In the genomic region with DNA sequence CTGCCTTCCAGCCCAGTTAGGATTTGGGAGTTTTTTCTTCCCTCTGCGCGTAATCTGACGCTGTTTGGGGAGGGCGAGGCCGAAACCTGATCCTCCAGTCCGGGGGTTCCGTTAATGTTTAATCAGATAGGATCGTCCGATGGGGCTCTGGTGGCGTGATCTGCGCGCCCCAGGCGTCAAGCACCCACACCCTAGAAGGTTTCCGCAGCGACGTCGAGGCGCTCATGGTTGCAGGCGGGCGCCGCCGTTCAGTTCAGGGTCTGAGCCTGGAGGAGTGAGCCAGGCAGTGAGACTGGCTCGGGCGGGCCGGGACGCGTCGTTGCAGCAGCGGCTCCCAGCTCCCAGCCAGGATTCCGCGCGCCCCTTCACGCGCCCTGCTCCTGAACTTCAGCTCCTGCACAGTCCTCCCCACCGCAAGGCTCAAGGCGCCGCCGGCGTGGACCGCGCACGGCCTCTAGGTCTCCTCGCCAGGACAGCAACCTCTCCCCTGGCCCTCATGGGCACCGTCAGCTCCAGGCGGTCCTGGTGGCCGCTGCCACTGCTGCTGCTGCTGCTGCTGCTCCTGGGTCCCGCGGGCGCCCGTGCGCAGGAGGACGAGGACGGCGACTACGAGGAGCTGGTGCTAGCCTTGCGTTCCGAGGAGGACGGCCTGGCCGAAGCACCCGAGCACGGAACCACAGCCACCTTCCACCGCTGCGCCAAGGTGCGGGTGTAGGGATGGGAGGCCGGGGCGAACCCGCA, we compare ENCODE assay signal across 1 cellular context.
TF ChIP-seq lines count a peak whose summit lies in the region.

Gene PCSK9 (plus strand): TSS at position 207 of the 741 bp plus-strand sequence. CDS start 290 bp downstream, at position 497.

TF ChIP-seq in HepG2, 621 proteins besides CTCF, POLR2A, EP300 and RAD21 (continued from another document and continues in another):
- TF ChIP-seq FOXK1 (CRISPR knock-in tag; IDR thresholded peaks at IDR 0.05; ENCODE audit: borderline replicate concordance, low read depth) (peak; percentile 27; the same call in 1 of the 2 replicates), ZNF790 (CRISPR knock-in tag; IDR thresholded peaks at IDR 0.05; ENCODE audit: borderline replicate concordance) (peak; percentile 80; the same call in 1 of the 2 replicates), ZNF569 (CRISPR knock-in tag; IDR thresholded peaks at IDR 0.05; ENCODE audit: borderline replicate concordance) (no peak), PCBP2 (optimal IDR thresholded peaks at IDR 0.05; ENCODE audit: low read depth, low read length, poor library complexity, severe bottlenecking) (no peak), ZNF383 (CRISPR knock-in tag; IDR thresholded peaks at IDR 0.05; ENCODE audit: borderline replicate concordance) (no peak), SYNCRIP (IDR thresholded peaks at IDR 0.05; ENCODE audit: insufficient read depth, low read depth, low read length) (no peak), ZNF180 (CRISPR knock-in tag; IDR thresholded peaks at IDR 0.05; ENCODE audit: borderline replicate concordance, low read depth) (no peak), KLF12 (CRISPR knock-in tag; IDR thresholded peaks at IDR 0.05; ENCODE audit: borderline replicate concordance) (peak; percentile 67; the same call in 1 of the 2 replicates), ZNF253 (CRISPR knock-in tag; IDR thresholded peaks at IDR 0.05; ENCODE audit: borderline replicate concordance) (peak; percentile 87), PBX3 (CRISPR knock-in tag; IDR thresholded peaks at IDR 0.05; ENCODE audit: borderline replicate concordance) (no peak), RAD51 (IDR thresholded peaks at IDR 0.05; ENCODE audit: borderline replicate concordance) (no peak), POLR2G (IDR thresholded peaks at IDR 0.05; ENCODE audit: low read depth, low read length) (peak; percentile 87), SRSF9 (IDR thresholded peaks at IDR 0.05; ENCODE audit: borderline replicate concordance, insufficient read depth, low read depth, low read length, poor library complexity, severe bottlenecking) (no peak), ZNF605 (CRISPR knock-in tag; IDR thresholded peaks at IDR 0.05) (peak; percentile 92), MXD3 (CRISPR knock-in tag; IDR thresholded peaks at IDR 0.05) (peak; percentile 91; the same call in 1 of the 2 replicates), PRMT3 (CRISPR knock-in tag; IDR thresholded peaks at IDR 0.05; ENCODE audit: borderline replicate concordance, low read depth) (no peak), FOXC1 (CRISPR knock-in tag; IDR thresholded peaks at IDR 0.05; ENCODE audit: borderline replicate concordance) (peak; percentile 86; the same call in 1 of the 2 replicates), ZNF138 (CRISPR knock-in tag; IDR thresholded peaks at IDR 0.05; ENCODE audit: low read depth) (peak; percentile 57; the same call in 1 of the 2 replicates), CBFB (CRISPR knock-in tag; IDR thresholded peaks at IDR 0.05) (0 out of 2 replicates have a peak, but pooled peaks have one; percentile 50), RBFOX2 (IDR thresholded peaks at IDR 0.05; ENCODE audit: low read depth, low read length) (peak; percentile 79), ZSCAN22 (CRISPR knock-in tag; IDR thresholded peaks at IDR 0.05) (no peak), BORCS8-MEF2B (CRISPR knock-in tag; IDR thresholded peaks at IDR 0.05) (peak; percentile 99), ZNF615 (CRISPR knock-in tag; IDR thresholded peaks at IDR 0.05; ENCODE audit: borderline replicate concordance) (peak; percentile 85; the same call in 1 of the 2 replicates), AFF4 (CRISPR knock-in tag; IDR thresholded peaks at IDR 0.05) (no peak), U2AF2 (IDR thresholded peaks at IDR 0.05; ENCODE audit: low read depth, low read length) (no peak), ETS1 (CRISPR knock-in tag; IDR thresholded peaks at IDR 0.05) (no peak), STAT6 (CRISPR knock-in tag; IDR thresholded peaks at IDR 0.05; ENCODE audit: borderline replicate concordance) (no peak), DBP (CRISPR knock-in tag; IDR thresholded peaks at IDR 0.05; ENCODE audit: not compliant biosample characterization) (no peak), NFKBIZ (CRISPR knock-in tag; IDR thresholded peaks at IDR 0.05) (no peak), CBX1 (IDR thresholded peaks at IDR 0.05; ENCODE audit: low read depth) (no peak), CEBPZ (IDR thresholded peaks at IDR 0.05; ENCODE audit: low read length) (no peak), RXRA (CRISPR knock-in tag; IDR thresholded peaks at IDR 0.05) (no peak)
- TF ChIP-seq, protein P1, sequence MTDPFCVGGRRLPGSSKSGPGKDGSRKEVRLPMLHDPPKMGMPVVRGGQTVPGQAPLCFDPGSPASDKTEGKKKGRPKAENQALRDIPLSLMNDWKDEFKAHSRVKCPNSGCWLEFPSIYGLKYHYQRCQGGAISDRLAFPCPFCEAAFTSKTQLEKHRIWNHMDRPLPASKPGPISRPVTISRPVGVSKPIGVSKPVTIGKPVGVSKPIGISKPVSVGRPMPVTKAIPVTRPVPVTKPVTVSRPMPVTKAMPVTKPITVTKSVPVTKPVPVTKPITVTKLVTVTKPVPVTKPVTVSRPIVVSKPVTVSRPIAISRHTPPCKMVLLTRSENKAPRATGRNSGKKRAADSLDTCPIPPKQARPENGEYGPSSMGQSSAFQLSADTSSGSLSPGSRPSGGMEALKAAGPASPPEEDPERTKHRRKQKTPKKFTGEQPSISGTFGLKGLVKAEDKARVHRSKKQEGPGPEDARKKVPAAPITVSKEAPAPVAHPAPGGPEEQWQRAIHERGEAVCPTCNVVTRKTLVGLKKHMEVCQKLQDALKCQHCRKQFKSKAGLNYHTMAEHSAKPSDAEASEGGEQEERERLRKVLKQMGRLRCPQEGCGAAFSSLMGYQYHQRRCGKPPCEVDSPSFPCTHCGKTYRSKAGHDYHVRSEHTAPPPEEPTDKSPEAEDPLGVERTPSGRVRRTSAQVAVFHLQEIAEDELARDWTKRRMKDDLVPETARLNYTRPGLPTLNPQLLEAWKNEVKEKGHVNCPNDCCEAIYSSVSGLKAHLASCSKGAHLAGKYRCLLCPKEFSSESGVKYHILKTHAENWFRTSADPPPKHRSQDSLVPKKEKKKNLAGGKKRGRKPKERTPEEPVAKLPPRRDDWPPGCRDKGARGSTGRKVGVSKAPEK (CRISPR knock-in tag; IDR thresholded peaks at IDR 0.05; ENCODE audit: borderline replicate concordance), result peak; percentile 98; the same call in 1 of the 2 replicates
- TF ChIP-seq, protein P2, sequence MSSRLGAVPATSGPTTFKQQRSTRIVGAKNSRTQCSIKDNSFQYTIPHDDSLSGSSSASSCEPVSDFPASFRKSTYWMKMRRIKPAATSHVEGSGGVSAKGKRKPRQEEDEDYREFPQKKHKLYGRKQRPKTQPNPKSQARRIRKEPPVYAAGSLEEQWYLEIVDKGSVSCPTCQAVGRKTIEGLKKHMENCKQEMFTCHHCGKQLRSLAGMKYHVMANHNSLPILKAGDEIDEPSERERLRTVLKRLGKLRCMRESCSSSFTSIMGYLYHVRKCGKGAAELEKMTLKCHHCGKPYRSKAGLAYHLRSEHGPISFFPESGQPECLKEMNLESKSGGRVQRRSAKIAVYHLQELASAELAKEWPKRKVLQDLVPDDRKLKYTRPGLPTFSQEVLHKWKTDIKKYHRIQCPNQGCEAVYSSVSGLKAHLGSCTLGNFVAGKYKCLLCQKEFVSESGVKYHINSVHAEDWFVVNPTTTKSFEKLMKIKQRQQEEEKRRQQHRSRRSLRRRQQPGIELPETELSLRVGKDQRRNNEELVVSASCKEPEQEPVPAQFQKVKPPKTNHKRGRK (CRISPR knock-in tag; IDR thresholded peaks at IDR 0.05), result 0 out of 2 replicates have a peak, but pooled peaks have one; percentile 43
- TF ChIP-seq, protein P3, sequence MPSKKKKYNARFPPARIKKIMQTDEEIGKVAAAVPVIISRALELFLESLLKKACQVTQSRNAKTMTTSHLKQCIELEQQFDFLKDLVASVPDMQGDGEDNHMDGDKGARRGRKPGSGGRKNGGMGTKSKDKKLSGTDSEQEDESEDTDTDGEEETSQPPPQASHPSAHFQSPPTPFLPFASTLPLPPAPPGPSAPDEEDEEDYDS (CRISPR knock-in tag; IDR thresholded peaks at IDR 0.05), result peak; percentile 84
